8 cellular contexts compared by ENCODE assay signal in the genomic region with DNA sequence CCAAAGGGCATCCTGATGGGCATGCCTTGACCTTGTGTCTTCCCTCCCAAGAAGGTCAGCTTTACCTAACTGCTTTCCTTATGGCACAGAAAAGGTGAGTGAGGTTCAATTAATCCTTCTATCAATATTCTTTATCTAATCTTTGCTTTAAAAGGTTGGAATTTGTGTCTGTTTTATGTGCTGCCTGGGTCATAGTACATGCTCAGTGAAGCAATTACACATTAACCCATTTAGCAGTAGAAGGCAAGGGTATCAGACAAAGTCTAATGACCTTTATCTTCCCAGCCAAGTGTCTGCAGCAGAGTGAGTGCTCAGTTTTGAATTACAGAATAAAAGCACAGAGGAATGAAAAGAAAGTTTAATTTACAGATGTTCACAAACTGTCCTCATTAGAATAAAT.
DNase-seq lines count a peak whose midpoint lies in the region; ATAC-seq, FAIRE-seq and TF ChIP-seq lines count a peak whose summit lies in the region.
"Not testable (repeated sequence)": the region's sequence is repeated elsewhere in the genome, so short reads cannot be mapped to it uniquely, and the experiment has no call there.

No MANE protein-coding gene starts in this region.

- TF ChIP-seq POLR2A in HepG2 (IDR thresholded peaks at IDR 0.05; ENCODE audit: insufficient read depth in 1 of 2, low read depth in 2 of 2, low read length in 2 of 2): not testable (repeated sequence)

- intact Hi-C loops in CD4-positive, alpha-beta memory T cell (cut with micrococcal nuclease); activated CD8-positive, alpha-beta T cell treated with anti-CD3 and anti-CD28 coated beads for 36 hours (cut with micrococcal nuclease); activated T-helper 2 cell treated with anti-CD3 and anti-CD28 coated beads, Interferon-gamma antibody, Interleukin-2, Interleukin-4, amounts not matched to agents 10 μg/mL and 5 μg/mL and 100 μg/mL, durations not matched to agents 14 hours and 24 hours and 36 hours (cut with micrococcal nuclease); HepG2 (cut with micrococcal nuclease; ENCODE audit: unreplicated experiment): not testable (repeated sequence)

- H3K27me3 Mint-ChIP-seq in CD4-positive, alpha-beta memory T cell; T-helper 1 cell treated with Interleukin-12 subunit alpha and Interleukin-12 subunit beta and Interleukin-4 antibody, amounts not matched to agents 30 μg/mL and 1 μg/mL, for 36 hours (ENCODE audit: low read depth); activated CD8-positive, alpha-beta T cell treated with anti-CD3 and anti-CD28 coated beads for 36 hours; activated T-helper 2 cell treated with anti-CD3 and anti-CD28 coated beads, Interferon-gamma antibody, Interleukin-2, Interleukin-4, amounts not matched to agents 10 μg/mL and 5 μg/mL and 100 μg/mL, durations not matched to agents 14 hours and 24 hours and 36 hours (ENCODE audit: low read depth); activated naive CD8-positive, alpha-beta T cell treated with anti-CD3 and anti-CD28 coated beads, Interleukin-2, amount 50 U/mL, for 24 hours; nephron (ENCODE audit: low read depth); stimulated activated naive B cell treated with anti-CD40 and anti-IgM and Interleukin-4, amounts not matched to agents 10 μg/mL and 1 μg/mL and 100 μg/mL, for 72 hours: not testable (repeated sequence)

- H4K20me1 ChIP-seq in HepG2 (ENCODE audit: insufficient read depth, low read length): not testable (repeated sequence)

- H3K4me2 ChIP-seq in HepG2 (ENCODE audit: low read depth, low read length): not testable (repeated sequence)

- H3K9ac ChIP-seq in HepG2 (ENCODE audit: insufficient read depth, low read depth, low read length): not testable (repeated sequence)

- TF ChIP-seq CTCF in activated CD8-positive, alpha-beta T cell treated with anti-CD3 and anti-CD28 coated beads for 36 hours (IDR thresholded peaks at IDR 0.05); HepG2 (CRISPR knock-in tag; IDR thresholded peaks at IDR 0.05); nephron (IDR thresholded peaks at IDR 0.05; ENCODE audit: unreplicated experiment in 3 of 3): not testable (repeated sequence)

- DNase-seq in CD4-positive, alpha-beta memory T cell; activated CD8-positive, alpha-beta T cell treated with anti-CD3 and anti-CD28 coated beads for 36 hours; activated T-helper 2 cell treated with anti-CD3 and anti-CD28 coated beads, Interferon-gamma antibody, Interleukin-2, Interleukin-4, amounts not matched to agents 10 μg/mL and 5 μg/mL and 100 μg/mL, durations not matched to agents 14 hours and 24 hours and 36 hours (ENCODE audit: low spot score); activated naive CD8-positive, alpha-beta T cell treated with anti-CD3 and anti-CD28 coated beads, Interleukin-2, amount 50 U/mL, for 24 hours; HepG2 (ENCODE audit: low spot score); stimulated activated naive B cell treated with anti-CD40 and anti-IgM and Interleukin-4, amounts not matched to agents 10 μg/mL and 1 μg/mL and 100 μg/mL, for 72 hours: not testable (repeated sequence)

- H3K4me3 ChIP-seq in CD4-positive, alpha-beta memory T cell (ENCODE audit: low read length in 2 of 2); HepG2 (replicated peaks in 1 of 3; ENCODE audit: insufficient read depth in 1 of 3, low read depth in 2 of 3, low read length in 3 of 3): not testable (repeated sequence)

- H2AFZ ChIP-seq in HepG2 (ENCODE audit: low read length): not testable (repeated sequence)

- not testable (repeated sequence) for FAIRE-seq in HepG2 (lab: Jason Lieb, UNC)

- peaks cover 38 to 57% of the 10 kb centered on the region in 2 donors for H3K36me3 Mint-ChIP-seq in CD4-positive, alpha-beta memory T cell
- H3K36me3 Mint-ChIP-seq in T-helper 1 cell treated with Interleukin-12 subunit alpha and Interleukin-12 subunit beta and Interleukin-4 antibody, amounts not matched to agents 30 μg/mL and 1 μg/mL, for 36 hours (ENCODE audit: low read depth): peaks cover 39% of the 10 kb centered on the region
- peaks cover 33% of the 10 kb centered on the region for H3K36me3 Mint-ChIP-seq in activated CD8-positive, alpha-beta T cell treated with anti-CD3 and anti-CD28 coated beads for 36 hours (ENCODE audit: low read depth)
- H3K36me3 Mint-ChIP-seq in activated T-helper 2 cell treated with anti-CD3 and anti-CD28 coated beads, Interferon-gamma antibody, Interleukin-2, Interleukin-4, amounts not matched to agents 10 μg/mL and 5 μg/mL and 100 μg/mL, durations not matched to agents 14 hours and 24 hours and 36 hours (ENCODE audit: low read depth): peaks cover 64% of the 10 kb centered on the region
- H3K36me3 Mint-ChIP-seq in activated naive CD8-positive, alpha-beta T cell treated with anti-CD3 and anti-CD28 coated beads, Interleukin-2, amount 50 U/mL, for 24 hours (ENCODE audit: low read depth): peaks cover 42% of the 10 kb centered on the region
- peaks cover 35% of the 10 kb centered on the region for H3K36me3 Mint-ChIP-seq in nephron (ENCODE audit: low read depth)
- H3K36me3 Mint-ChIP-seq in stimulated activated naive B cell treated with anti-CD40 and anti-IgM and Interleukin-4, amounts not matched to agents 10 μg/mL and 1 μg/mL and 100 μg/mL, for 72 hours: peaks cover 35 to 37% of the 10 kb centered on the region in 2 donors

- H3K27ac ChIP-seq in CD4-positive, alpha-beta memory T cell (ENCODE audit: low read depth, low read length): not testable (repeated sequence)
- H3K27ac ChIP-seq in HepG2 (ENCODE audit: extremely low read length, insufficient read depth, low read length): peak overlapping the region; percentile 15

- CTCF ChIA-PET in CD4-positive, alpha-beta memory T cell (lab: Charles Lee; ENCODE audit: partially characterized antibody); activated CD8-positive, alpha-beta T cell treated with anti-CD3 and anti-CD28 coated beads for 36 hours (lab: Charles Lee); HepG2 (lab: Yijun Ruan, JAX; ENCODE audit: low intra/inter-chr PET ratio, low total read pairs): not testable (repeated sequence)

- not testable (repeated sequence) for H3K4me3 Mint-ChIP-seq in CD4-positive, alpha-beta memory T cell; T-helper 1 cell treated with Interleukin-12 subunit alpha and Interleukin-12 subunit beta and Interleukin-4 antibody, amounts not matched to agents 30 μg/mL and 1 μg/mL, for 36 hours; activated CD8-positive, alpha-beta T cell treated with anti-CD3 and anti-CD28 coated beads for 36 hours; activated T-helper 2 cell treated with anti-CD3 and anti-CD28 coated beads, Interferon-gamma antibody, Interleukin-2, Interleukin-4, amounts not matched to agents 10 μg/mL and 5 μg/mL and 100 μg/mL, durations not matched to agents 14 hours and 24 hours and 36 hours (ENCODE audit: low read depth); activated naive CD8-positive, alpha-beta T cell treated with anti-CD3 and anti-CD28 coated beads, Interleukin-2, amount 50 U/mL, for 24 hours; nephron; stimulated activated naive B cell treated with anti-CD40 and anti-IgM and Interleukin-4, amounts not matched to agents 10 μg/mL and 1 μg/mL and 100 μg/mL, for 72 hours

- not testable (repeated sequence) for H3K27me3 ChIP-seq in CD4-positive, alpha-beta memory T cell (ENCODE audit: insufficient read depth, low read length); HepG2 (ENCODE audit: control insufficient read depth in 1 of 2, insufficient read depth in 2 of 2, low read length in 2 of 2)

- peak overlapping the region in 6 of 7 donors; percentile 37 to 90 (median 61) for H3K27ac Mint-ChIP-seq in CD4-positive, alpha-beta memory T cell
- peak overlapping the region; percentile 38 for H3K27ac Mint-ChIP-seq in T-helper 1 cell treated with Interleukin-12 subunit alpha and Interleukin-12 subunit beta and Interleukin-4 antibody, amounts not matched to agents 30 μg/mL and 1 μg/mL, for 36 hours
- peak overlapping the region; percentile 73 for H3K27ac Mint-ChIP-seq in activated CD8-positive, alpha-beta T cell treated with anti-CD3 and anti-CD28 coated beads for 36 hours
- H3K27ac Mint-ChIP-seq in activated T-helper 2 cell treated with anti-CD3 and anti-CD28 coated beads, Interferon-gamma antibody, Interleukin-2, Interleukin-4, amounts not matched to agents 10 μg/mL and 5 μg/mL and 100 μg/mL, durations not matched to agents 14 hours and 24 hours and 36 hours: peak overlapping the region; percentile 33
- H3K27ac Mint-ChIP-seq in activated naive CD8-positive, alpha-beta T cell treated with anti-CD3 and anti-CD28 coated beads, Interleukin-2, amount 50 U/mL, for 24 hours: peak overlapping the region; percentile 29
- peak overlapping the region in 2 of 3 experiments; percentile 21 to 76 for H3K27ac Mint-ChIP-seq in nephron
- peak overlapping the region; percentile 26 for H3K27ac Mint-ChIP-seq in stimulated activated naive B cell treated with anti-CD40 and anti-IgM and Interleukin-4, amounts not matched to agents 10 μg/mL and 1 μg/mL and 100 μg/mL, for 72 hours

- BruUV-seq in HepG2 (replicated peaks; lab: Mats Ljungman, UMichigan): TSS peak; percentile 10

- H3K4me1 Mint-ChIP-seq in CD4-positive, alpha-beta memory T cell; activated CD8-positive, alpha-beta T cell treated with anti-CD3 and anti-CD28 coated beads for 36 hours (ENCODE audit: low read depth); nephron: not testable (repeated sequence)
- peaks cover 21% of the 10 kb centered on the region for H3K4me1 Mint-ChIP-seq in T-helper 1 cell treated with Interleukin-12 subunit alpha and Interleukin-12 subunit beta and Interleukin-4 antibody, amounts not matched to agents 30 μg/mL and 1 μg/mL, for 36 hours (ENCODE audit: low read depth)
- H3K4me1 Mint-ChIP-seq in activated T-helper 2 cell treated with anti-CD3 and anti-CD28 coated beads, Interferon-gamma antibody, Interleukin-2, Interleukin-4, amounts not matched to agents 10 μg/mL and 5 μg/mL and 100 μg/mL, durations not matched to agents 14 hours and 24 hours and 36 hours (ENCODE audit: low read depth): peaks cover 36% of the 10 kb centered on the region
- peaks cover 11% of the 10 kb centered on the region for H3K4me1 Mint-ChIP-seq in activated naive CD8-positive, alpha-beta T cell treated with anti-CD3 and anti-CD28 coated beads, Interleukin-2, amount 50 U/mL, for 24 hours
- peaks cover 7 to 18% of the 10 kb centered on the region in 2 donors for H3K4me1 Mint-ChIP-seq in stimulated activated naive B cell treated with anti-CD40 and anti-IgM and Interleukin-4, amounts not matched to agents 10 μg/mL and 1 μg/mL and 100 μg/mL, for 72 hours

- not testable (repeated sequence) for H3K4me1 ChIP-seq in CD4-positive, alpha-beta memory T cell (ENCODE audit: insufficient read depth, low read length)
- H3K4me1 ChIP-seq in HepG2 (ENCODE audit: insufficient read depth, low read length): peaks cover 20% of the 10 kb centered on the region

- peaks cover 22% of the 10 kb centered on the region for H3K36me3 ChIP-seq in CD4-positive, alpha-beta memory T cell (ENCODE audit: insufficient read depth, low read length)
- peaks cover 8 to 25% of the 10 kb centered on the region in 2 experiments; a peak in 4 of 5 replicates for H3K36me3 ChIP-seq in HepG2 (replicated peaks in 1 of 2; ENCODE audit: control insufficient read depth in 1 of 2, insufficient read depth in 2 of 2, low read length in 2 of 2)

- POLR2A ChIA-PET in CD4-positive, alpha-beta memory T cell (lab: Charles Lee; ENCODE audit: partially characterized antibody); activated CD8-positive, alpha-beta T cell treated with anti-CD3 and anti-CD28 coated beads for 36 hours (lab: Charles Lee); HepG2 (lab: Yijun Ruan, JAX): not testable (repeated sequence)

- H3K9me3 ChIP-seq in CD4-positive, alpha-beta memory T cell (ENCODE audit: control insufficient read depth in 1 of 2, low read length in 2 of 2); HepG2 (ENCODE audit: low read length): not testable (repeated sequence)

- not testable (repeated sequence) for H3K79me2 ChIP-seq in HepG2 (ENCODE audit: insufficient read depth, low read length)

- ATAC-seq in activated CD8-positive, alpha-beta T cell treated with anti-CD3 and anti-CD28 coated beads for 36 hours; activated naive CD8-positive, alpha-beta T cell treated with anti-CD3 and anti-CD28 coated beads, Interleukin-2, amount 50 U/mL, for 24 hours; HepG2; stimulated activated naive B cell treated with anti-CD40 and anti-IgM and Interleukin-4, amounts not matched to agents 10 μg/mL and 1 μg/mL and 100 μg/mL, for 72 hours (replicated peaks): not testable (repeated sequence)

- H3K9me3 Mint-ChIP-seq in CD4-positive, alpha-beta memory T cell; T-helper 1 cell treated with Interleukin-12 subunit alpha and Interleukin-12 subunit beta and Interleukin-4 antibody, amounts not matched to agents 30 μg/mL and 1 μg/mL, for 36 hours; activated CD8-positive, alpha-beta T cell treated with anti-CD3 and anti-CD28 coated beads for 36 hours; activated T-helper 2 cell treated with anti-CD3 and anti-CD28 coated beads, Interferon-gamma antibody, Interleukin-2, Interleukin-4, amounts not matched to agents 10 μg/mL and 5 μg/mL and 100 μg/mL, durations not matched to agents 14 hours and 24 hours and 36 hours; activated naive CD8-positive, alpha-beta T cell treated with anti-CD3 and anti-CD28 coated beads, Interleukin-2, amount 50 U/mL, for 24 hours; nephron; stimulated activated naive B cell treated with anti-CD40 and anti-IgM and Interleukin-4, amounts not matched to agents 10 μg/mL and 1 μg/mL and 100 μg/mL, for 72 hours: not testable (repeated sequence)

- in situ Hi-C loops in HepG2 (cut with HindIII; ENCODE audit: extremely low pct_ligation_motif_present, low pct_unique_long_range_greater_than_20kb): not testable (repeated sequence)

- not testable (repeated sequence) for TF ChIP-seq RAD21 in HepG2 (CRISPR knock-in tag; IDR thresholded peaks at IDR 0.05)

- peak in 1 of 2 experiments; percentile 12; a peak in 1 of 4 replicates for TF ChIP-seq EP300 in HepG2 (IDR thresholded peaks at IDR 0.05; ENCODE audit: low read depth in 2 of 2, low read length in 2 of 2)
- TF ChIP-seq EP300 in HepG2 (CRISPR knock-in tag; IDR thresholded peaks at IDR 0.05; ENCODE audit: borderline replicate concordance): not testable (repeated sequence)
